Comparison of ENCODE assay signal across 42 cellular contexts in the genomic region with DNA sequence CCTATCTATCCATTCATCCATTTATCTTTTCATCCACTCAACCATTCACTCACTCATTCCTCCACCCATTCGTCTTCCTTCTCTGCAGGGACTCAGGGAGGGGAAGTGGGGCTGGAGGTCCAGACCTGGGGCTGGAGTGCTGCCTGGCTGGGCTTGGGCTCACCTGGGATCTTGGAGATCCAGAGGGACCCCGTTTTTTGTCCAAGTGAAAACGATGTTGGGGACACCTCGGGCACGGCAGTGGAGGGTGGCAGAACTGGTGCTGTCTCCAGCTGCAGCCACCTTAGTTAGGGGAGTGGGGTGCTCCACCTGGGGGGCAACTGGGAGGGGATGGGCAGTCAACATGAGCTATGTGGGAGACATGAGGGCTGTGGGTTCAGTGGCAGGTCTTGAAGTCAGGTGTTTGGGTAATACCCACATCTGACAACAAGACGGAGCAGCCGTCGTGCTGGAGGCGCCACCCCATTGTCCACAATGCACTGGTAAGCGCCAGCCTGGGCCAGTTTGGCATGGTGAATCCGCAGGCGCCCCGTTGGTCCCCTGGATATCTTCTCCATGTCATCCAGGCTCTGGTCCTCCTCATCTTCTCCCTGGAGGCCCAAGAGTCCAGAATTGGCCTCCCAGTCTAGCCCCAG. TPM values are rescaled to one million over a fixed set of nuclear protein-coding genes. Genes with fewer than 3 reads are reported as not detected.
"Had no signal": no experiment of that assay in that cellular context is flagged by ENCODE, and none has a peak within 500 bp of the region (broad histone marks: within the 10 kb centered on the region; RNA-seq: fewer than 3 reads in every experiment).

No MANE protein-coding gene starts in this region.

- H3K9me3 Mint-ChIP-seq: activated naive CD4-positive, alpha-beta T cell treated with anti-CD3 and anti-CD28 coated beads, Interleukin-2, amount 50 U/mL, for 24 hours; activated T-helper 17 cell treated with anti-CD3 and anti-CD28 coated beads, Interleukin-2, amount 50 U/mL, for 72 hours had no signal

- H3K27me3 ChIP-seq: body of pancreas had no signal

- H3K4me1 ChIP-seq: breast epithelium had no signal

- H3K36me3 ChIP-seq: adrenal gland, ascending aorta, brain microvascular endothelial cell, breast epithelium, cardiac muscle cell had no signal

- H3K4me3 Mint-ChIP-seq: activated naive CD4-positive, alpha-beta T cell treated with anti-CD3 and anti-CD28 coated beads for 36 hours; activated naive CD4-positive, alpha-beta T cell treated with anti-CD3 and anti-CD28 coated beads, Interleukin-2, amount 10 ng/mL, durations not matched to agents 7 days and 5 days; activated naive CD4-positive, alpha-beta T cell treated with anti-CD3 and anti-CD28 coated beads, Interleukin-2, amount 50 U/mL, for 24 hours; activated naive CD8-positive, alpha-beta T cell; activated naive CD8-positive, alpha-beta T cell treated with anti-CD3 and anti-CD28 coated beads for 36 hours; activated naive CD8-positive, alpha-beta T cell treated with anti-CD3 and anti-CD28 coated beads, Interleukin-2, amount 10 ng/mL, durations not matched to agents 7 days and 5 days; activated naive CD8-positive, alpha-beta T cell treated with anti-CD3 and anti-CD28 coated beads, Interleukin-2, amount 50 U/mL, for 24 hours; activated T-cell treated with anti-CD3 and anti-CD28 coated beads, Interleukin-2, amount 50 U/mL, for 24 hours; activated T-cell treated with anti-CD3 and anti-CD28 coated beads, Interleukin-2, amount 50 U/mL, for 4 hours; activated T-cell treated with anti-CD3 and anti-CD28 coated beads, Interleukin-2, amount 50 U/mL, for 72 hours; activated T-helper 1 cell treated with anti-CD3 and anti-CD28 coated beads, Interleukin-12 subunit alpha, Interleukin-12 subunit beta, Interleukin-2, Interleukin-4 antibody, amounts not matched to agents 30 ng/mL and 10 ng/mL and 1 ng/mL, durations not matched to agents 14 hours and 24 hours and 36 hours; activated T-helper 17 cell treated with anti-CD3 and anti-CD28 coated beads, Interleukin-2, amount 50 U/mL, for 72 hours; brain; central memory CD8-positive, alpha-beta T cell had no signal

- H3K27ac ChIP-seq: adrenal gland, ascending aorta, body of pancreas, brain microvascular endothelial cell, breast epithelium, cardiac muscle cell had no signal

- DNase-seq: activated effector memory CD4-positive, alpha-beta T cell treated with anti-CD3 and anti-CD28 coated beads, Interleukin-2, amount 50 U/mL, for 16 hours; activated effector memory CD4-positive, alpha-beta T cell treated with Interleukin-2 at 50 U/mL for 16 hours; activated gamma-delta T cell; activated gamma-delta T cell treated with Interleukin-2 at 50 U/mL for 16 hours; activated naive CD4-positive, alpha-beta T cell; activated naive CD4-positive, alpha-beta T cell treated with anti-CD3 and anti-CD28 coated beads for 36 hours; activated naive CD4-positive, alpha-beta T cell treated with anti-CD3 and anti-CD28 coated beads, Interleukin-2, amount 10 ng/mL, durations not matched to agents 7 days and 5 days; activated naive CD4-positive, alpha-beta T cell treated with anti-CD3 and anti-CD28 coated beads, Interleukin-2, amount 50 U/mL, for 16 hours; activated naive CD4-positive, alpha-beta T cell treated with Interleukin-2 at 50 U/mL for 16 hours; activated naive CD8-positive, alpha-beta T cell treated with anti-CD3 and anti-CD28 coated beads for 36 hours; activated naive CD8-positive, alpha-beta T cell treated with anti-CD3 and anti-CD28 coated beads, Interleukin-2, amount 10 ng/mL, durations not matched to agents 7 days and 5 days; activated naive CD8-positive, alpha-beta T cell treated with anti-CD3 and anti-CD28 coated beads, Interleukin-2, amount 50 U/mL, for 24 hours; activated T-cell treated with anti-CD3 and anti-CD28 coated beads for 4 hours; activated T-cell treated with anti-CD3 and anti-CD28 coated beads, Interleukin-2, amount 50 U/mL, for 1 hour; activated T-cell treated with anti-CD3 and anti-CD28 coated beads, Interleukin-2, amount 50 U/mL, for 24 hours; activated T-cell treated with anti-CD3 and anti-CD28 coated beads, Interleukin-2, amount 50 U/mL, for 4 hours; activated T-cell treated with anti-CD3 and anti-CD28 coated beads, Interleukin-2, amount 50 U/mL, for 48 hours; activated T-cell treated with anti-CD3 and anti-CD28 coated beads, Interleukin-2, amount 50 U/mL, for 72 hours; adrenal gland; amniotic stem cell; amygdala; anterior cingulate cortex; aorta; body of pancreas; brain microvascular endothelial cell; caudate nucleus; central memory CD4-positive, alpha-beta T cell; cerebellar nuclear complex had no signal

- H3K4me3 ChIP-seq: adrenal gland, ascending aorta, body of pancreas, breast epithelium, cardiac muscle cell had no signal

- H3K9me3 ChIP-seq: adrenal gland, body of pancreas had no signal

- ATAC-seq: activated naive CD4-positive, alpha-beta T cell treated with anti-CD3 and anti-CD28 coated beads, Interleukin-2, amount 50 U/mL, for 72 hours; activated naive CD8-positive, alpha-beta T cell treated with anti-CD3 and anti-CD28 coated beads, Interleukin-2, amount 50 U/mL, for 24 hours; activated T-cell treated with anti-CD3 and anti-CD28 coated beads, Interleukin-2, amount 50 U/mL, for 4 hours; activated T-cell treated with anti-CD3 and anti-CD28 coated beads, Interleukin-2, amount 50 U/mL, for 72 hours; activated T-helper 17 cell treated with anti-CD3 and anti-CD28 coated beads, Interleukin-2, amount 50 U/mL, for 72 hours; body of pancreas had no signal

- H3K27ac Mint-ChIP-seq: activated naive CD4-positive, alpha-beta T cell treated with anti-CD3 and anti-CD28 coated beads for 36 hours; activated naive CD4-positive, alpha-beta T cell treated with anti-CD3 and anti-CD28 coated beads, Interleukin-2, amount 10 ng/mL, durations not matched to agents 7 days and 5 days; activated naive CD4-positive, alpha-beta T cell treated with anti-CD3 and anti-CD28 coated beads, Interleukin-2, amount 50 U/mL, for 24 hours; activated naive CD4-positive, alpha-beta T cell treated with anti-CD3 and anti-CD28 coated beads, Interleukin-2, amount 50 U/mL, for 72 hours; activated naive CD8-positive, alpha-beta T cell; activated naive CD8-positive, alpha-beta T cell treated with anti-CD3 and anti-CD28 coated beads for 36 hours; activated naive CD8-positive, alpha-beta T cell treated with anti-CD3 and anti-CD28 coated beads, Interleukin-2, amount 10 ng/mL, durations not matched to agents 7 days and 5 days; activated naive CD8-positive, alpha-beta T cell treated with anti-CD3 and anti-CD28 coated beads, Interleukin-2, amount 50 U/mL, for 24 hours; activated T-cell treated with anti-CD3 and anti-CD28 coated beads, Interleukin-2, amount 50 U/mL, for 24 hours; activated T-cell treated with anti-CD3 and anti-CD28 coated beads, Interleukin-2, amount 50 U/mL, for 72 hours; activated T-helper 1 cell treated with anti-CD3 and anti-CD28 coated beads, Interleukin-12 subunit alpha, Interleukin-12 subunit beta, Interleukin-2, Interleukin-4 antibody, amounts not matched to agents 30 ng/mL and 10 ng/mL and 1 ng/mL, durations not matched to agents 14 hours and 24 hours and 36 hours; activated T-helper 17 cell treated with anti-CD3 and anti-CD28 coated beads, Interleukin-2, amount 50 U/mL, for 72 hours; activated T-helper 2 cell treated with anti-CD3 and anti-CD28 coated beads, Interferon-gamma antibody, Interleukin-2, Interleukin-4, amounts not matched to agents 10 μg/mL and 5 μg/mL and 100 μg/mL, durations not matched to agents 14 hours and 24 hours and 36 hours; brain had no signal

- H3K36me3 Mint-ChIP-seq: activated naive CD8-positive, alpha-beta T cell treated with anti-CD3 and anti-CD28 coated beads for 36 hours; activated naive CD8-positive, alpha-beta T cell treated with anti-CD3 and anti-CD28 coated beads, Interleukin-2, amount 10 ng/mL, durations not matched to agents 7 days and 5 days; brain had no signal

RNA-seq across cellular contexts. Expression of gene NPHS1, which starts 10.2 kb away (rescaled TPM):
- total RNA-seq: aorta, ascending aorta, astrocyte, bronchial epithelial cell, cardiac septum had no signal
- polyA plus RNA-seq: adrenal gland, aorta had no signal

RNA-seq across cellular contexts. Expression of gene KIRREL2, which starts 14.6 kb away (rescaled TPM):
- total RNA-seq: aorta, ascending aorta, bronchial epithelial cell, cardiac septum had no signal

RNA-seq across cellular contexts. Expression of gene PRODH2, which starts 29.4 kb away (rescaled TPM):
- total RNA-seq: activated naive CD4-positive, alpha-beta T cell treated with anti-CD3 and anti-CD28 coated beads for 36 hours; activated naive CD4-positive, alpha-beta T cell treated with anti-CD3 and anti-CD28 coated beads, Interleukin-2, amount 50 U/mL, for 72 hours; activated naive CD8-positive, alpha-beta T cell treated with anti-CD3 and anti-CD28 coated beads for 36 hours; activated naive CD8-positive, alpha-beta T cell treated with anti-CD3 and anti-CD28 coated beads, Interleukin-2, amount 10 ng/mL, durations not matched to agents 7 days and 5 days; activated T-cell treated with anti-CD3 and anti-CD28 coated beads, Interleukin-2, amount 50 U/mL, for 4 hours; activated T-cell treated with anti-CD3 and anti-CD28 coated beads, Interleukin-2, amount 50 U/mL, for 72 hours; activated T-helper 1 cell treated with anti-CD3 and anti-CD28 coated beads, Interleukin-12 subunit alpha, Interleukin-12 subunit beta, Interleukin-2, Interleukin-4 antibody, amounts not matched to agents 30 ng/mL and 10 ng/mL and 1 ng/mL, durations not matched to agents 14 hours and 24 hours and 36 hours; activated T-helper 2 cell treated with anti-CD3 and anti-CD28 coated beads, Interferon-gamma antibody, Interleukin-2, Interleukin-4, amounts not matched to agents 10 μg/mL and 5 μg/mL and 100 μg/mL, durations not matched to agents 14 hours and 24 hours and 36 hours; aorta; ascending aorta; astrocyte; breast epithelium; bronchial epithelial cell; cardiac septum had no signal
- polyA plus RNA-seq: aorta, cardiac muscle cell had no signal
